In the genomic region with DNA sequence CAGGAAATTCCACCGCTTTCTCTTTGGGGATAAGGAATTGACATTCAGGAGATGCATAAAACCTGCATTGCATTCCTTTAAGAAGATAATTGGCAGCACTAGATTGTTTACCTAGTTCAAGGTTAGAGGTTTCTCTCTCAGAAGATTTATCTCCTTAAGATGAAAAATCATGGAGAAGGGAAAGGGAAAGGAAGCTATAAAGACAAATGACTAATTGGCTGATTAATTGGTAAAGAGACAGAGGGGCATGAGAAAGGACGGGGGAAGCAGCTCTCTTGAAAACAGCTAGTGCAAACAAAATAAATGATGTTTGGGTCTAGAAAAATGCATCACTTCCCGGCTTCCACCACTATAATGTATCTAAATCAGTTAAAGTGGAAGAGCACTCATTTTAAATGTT, we compare ENCODE assay signal across 22 cellular contexts.
DNase-seq lines count a peak whose midpoint lies in the region; ATAC-seq and TF ChIP-seq lines count a peak whose summit lies in the region.
"Had no signal": no experiment of that assay in that cellular context is flagged by ENCODE, and none has a peak within 500 bp of the region (broad histone marks: within the 10 kb centered on the region; RNA-seq: fewer than 3 reads in every experiment).

No MANE protein-coding gene starts in this region.

- TF ChIP-seq CTCF in GM23338 (conservative IDR thresholded peaks at IDR 0.05; ENCODE audit: low read depth in 2 of 2) (no peak), nephron (IDR thresholded peaks at IDR 0.05; ENCODE audit: unreplicated experiment in 3 of 3) (no peak)

- H3K27ac ChIP-seq in GM23338 (ENCODE audit: low read depth), result no peak overlapping the region
- H3K27ac ChIP-seq: A549; BLaER1 treated with 17β-estradiol and CSF1 and Interleukin-3, amounts not matched to agents 10 nM and 100 nM; GM23248 had no signal

- peaks cover 15% of the 10 kb centered on the region; the same call in 1 of the 2 replicates for H3K4me1 ChIP-seq in GM23338 (ENCODE audit: insufficient read depth)
- H3K4me1 ChIP-seq: A549; BE2C; BLaER1 treated with 17β-estradiol and CSF1 and Interleukin-3, amounts not matched to agents 10 nM and 100 nM had no signal

- H3K9me2 ChIP-seq in GM23338 (ENCODE audit: insufficient read depth), result peaks cover 10% of the 10 kb centered on the region

- peaks cover 3% of the 10 kb centered on the region for H3K9me3 Mint-ChIP-seq in GM23338
- H3K9me3 Mint-ChIP-seq in nephron, result peaks cover 5% of the 10 kb centered on the region

- no peaks in the 10 kb centered on the region for H3K79me2 ChIP-seq in GM23338 (replicated peaks; ENCODE audit: insufficient read depth)

- ATAC-seq in GM23338 (no peak; the same call in 2 of the 3 replicates), HG03354 (IDR thresholded peaks at IDR 0.05; ENCODE audit: poor library complexity, severe bottlenecking, unreplicated experiment) (no peak)
- ATAC-seq: A549 had no signal

- no peaks in the 10 kb centered on the region for H4K20me1 ChIP-seq in GM23338 (replicated peaks; ENCODE audit: insufficient read depth)
- H4K20me1 ChIP-seq: BLaER1 treated with 17β-estradiol and CSF1 and Interleukin-3, amounts not matched to agents 10 nM and 100 nM had no signal

- no peaks in the 10 kb centered on the region for H3K36me3 ChIP-seq in GM23338 (ENCODE audit: insufficient read depth)
- H3K36me3 ChIP-seq: BE2C; BLaER1 treated with 17β-estradiol and CSF1 and Interleukin-3, amounts not matched to agents 10 nM and 100 nM had no signal

- H3K4me2 ChIP-seq in GM23338, result peak overlapping the region; percentile 8; the same call in 1 of the 2 replicates
- H3K4me2 ChIP-seq: A549; BLaER1 treated with 17β-estradiol and CSF1 and Interleukin-3, amounts not matched to agents 10 nM and 100 nM had no signal

- no peaks in the 10 kb centered on the region for H3F3A ChIP-seq in GM23338 (replicated peaks; ENCODE audit: low read depth)

- H3K4me1 Mint-ChIP-seq in GM23338 (peaks cover 15% of the 10 kb centered on the region), nephron (peaks cover 14% of the 10 kb centered on the region)
- H3K4me1 Mint-ChIP-seq: CD14-positive monocyte; CD8-positive, alpha-beta memory T cell had no signal

- H3K27ac Mint-ChIP-seq in GM23338 (no peak overlapping the region), nephron (peak overlapping the region; percentile 2 to 75 (median 36))
- H3K27ac Mint-ChIP-seq: CD14-positive monocyte; CD4-positive, alpha-beta T cell; CD8-positive, alpha-beta memory T cell; HFFc6 had no signal

- no peak overlapping the region for H2AFZ ChIP-seq in GM23338
- H2AFZ ChIP-seq: GM23248 had no signal

- H3K4me3 Mint-ChIP-seq in GM23338 (no peak overlapping the region), nephron (no peak overlapping the region)
- H3K4me3 Mint-ChIP-seq: CD14-positive monocyte; CD4-positive, alpha-beta T cell; CD8-positive, alpha-beta memory T cell; H9; HFFc6 had no signal

- DNase-seq in GM23338 (ENCODE audit: low spot score) (peak; percentile 26), amniotic epithelial cell (ENCODE audit: low read depth) (peak; percentile 65), left kidney (ENCODE audit: low read depth, low spot score) (peak; percentile 54), SKM-1 treated with dmso at 0.1 percent for 144 hours (lab: John Stamatoyannopoulos, UW; ENCODE audit: unreplicated experiment) (no peak)
- no peak for DNase-seq in stimulated activated CD8-positive, alpha-beta memory T cell treated with anti-CD3 and anti-CD28 coated beads, Interleukin-4, amount 100 ng/mL, for 48 hours
- DNase-seq: 8988T; ACHN; AML-193; BE2C; Calu3; CD4-positive, alpha-beta T cell; CD8-positive, alpha-beta memory T cell; DMS53; DMS79 treated with DMSO at 0.1 percent for 48 hours; GM23248; H9; HFFc6 had no signal

- no peaks in the 10 kb centered on the region for H3K27me3 ChIP-seq in GM23338 (ENCODE audit: insufficient read depth)
- H3K27me3 ChIP-seq: BLaER1 treated with 17β-estradiol and CSF1 and Interleukin-3, amounts not matched to agents 10 nM and 100 nM had no signal

- H3K27me3 Mint-ChIP-seq in GM23338 (ENCODE audit: insufficient read depth, low read depth, poor library complexity) (peaks cover 2% of the 10 kb centered on the region), nephron (ENCODE audit: low read depth) (peaks cover 4% of the 10 kb centered on the region)
- H3K27me3 Mint-ChIP-seq: CD4-positive, alpha-beta T cell; CD8-positive, alpha-beta memory T cell had no signal

- no peak overlapping the region for H3K4me3 ChIP-seq in GM23338
- H3K4me3 ChIP-seq: A549; BLaER1 treated with 17β-estradiol and CSF1 and Interleukin-3, amounts not matched to agents 10 nM and 100 nM; GM23248 had no signal

- peaks cover 4% of the 10 kb centered on the region; the same call in 2 of the 3 replicates for H3K36me3 Mint-ChIP-seq in GM23338 (ENCODE audit: low read depth)
- H3K36me3 Mint-ChIP-seq in nephron (ENCODE audit: low read depth), result no peaks in the 10 kb centered on the region
- H3K36me3 Mint-ChIP-seq: CD14-positive monocyte; CD8-positive, alpha-beta memory T cell had no signal

TF ChIP-seq in GM23338, 12 proteins besides CTCF, POLR2A, EP300 and RAD21:
- TF ChIP-seq JUNB (IDR thresholded peaks at IDR 0.05; ENCODE audit: unreplicated experiment) (no peak), REST (IDR thresholded peaks at IDR 0.05; ENCODE audit: unreplicated experiment) (no peak), NANOG (IDR thresholded peaks at IDR 0.05; ENCODE audit: borderline replicate concordance) (no peak)

Comparison
In these comparisons a context has a peak if more than half of its experiments do, and no peak if none do; other contexts are left out.
1. DNase-seq: peak in GM23338 (single experiment), amniotic epithelial cell (single experiment) and left kidney (single experiment); none in SKM-1 treated with dmso at 0.1 percent for 144 hours (single experiment) and stimulated activated CD8-positive, alpha-beta memory T cell treated with anti-CD3 and anti-CD28 coated beads, Interleukin-4, amount 100 ng/mL, for 48 hours (single experiment).